ENCODE assay signal across 13 cellular contexts in the genomic region with DNA sequence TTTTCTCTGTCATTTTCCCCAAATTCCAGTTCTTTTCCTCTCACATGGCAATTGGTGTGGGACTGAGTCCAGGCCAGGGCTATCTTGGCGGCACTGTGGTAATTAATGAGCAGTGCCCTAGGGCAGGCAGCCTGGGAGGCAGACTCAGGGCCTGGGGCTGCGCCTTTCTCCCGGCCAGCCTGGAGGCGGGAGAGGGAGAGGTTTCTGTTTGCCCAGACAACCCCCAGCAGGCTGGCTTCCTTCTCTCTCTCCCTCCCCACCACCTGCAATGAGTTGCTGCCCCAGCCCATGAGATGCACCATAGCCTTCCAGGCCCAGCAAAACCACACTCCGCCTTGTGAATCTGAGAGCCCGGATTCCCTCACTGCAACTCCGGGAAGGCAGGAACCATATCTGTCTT. TPM values are rescaled to one million over a fixed set of nuclear protein-coding genes. Genes with fewer than 3 reads are reported as not detected.
DNase-seq lines count a peak whose midpoint lies in the region; ATAC-seq and TF ChIP-seq lines count a peak whose summit lies in the region.
"Had no signal": no experiment of that assay in that cellular context is flagged by ENCODE, and none has a peak within 500 bp of the region (broad histone marks: within the 10 kb centered on the region; RNA-seq: fewer than 3 reads in every experiment).

No MANE protein-coding gene starts in this region.

- WGBS in suprapubic skin: 86% methylated on average over 7 of the region's 7 CpGs

- TF ChIP-seq POLR2A in suprapubic skin (IDR thresholded peaks at IDR 0.05): no peak

- CTCF ChIA-PET in CD8-positive, alpha-beta T cell (lab: Charles Lee): interaction anchor here (2.6 to 5.8 kb wide), 3 partner anchors 11 to 51 kb away, joined by 11 to 65 read pairs (median 24); a partner anchor contains a TSS

- no peaks in the 10 kb centered on the region for H3K9me3 ChIP-seq in CD8-positive, alpha-beta T cell (ENCODE audit: low read length)
- H3K9me3 ChIP-seq in T-helper 17 cell (ENCODE audit: control insufficient read depth, low read length, poor library complexity, severe bottlenecking) (no peaks in the 10 kb centered on the region), suprapubic skin (no peaks in the 10 kb centered on the region)

- no peaks in the 10 kb centered on the region for H3K36me3 ChIP-seq in CD8-positive, alpha-beta T cell (ENCODE audit: insufficient read depth, low read length)
- H3K36me3 ChIP-seq in suprapubic skin: no peaks in the 10 kb centered on the region

- peak overlapping the region; percentile 11 for H3K4me3 ChIP-seq in CD8-positive, alpha-beta T cell (ENCODE audit: low read depth, low read length)
- H3K4me3 ChIP-seq in suprapubic skin: no peak overlapping the region

- intact Hi-C loops in CD8-positive, alpha-beta T cell (cut with DNase I, micrococcal nuclease): loop anchor here in 1 of 2 experiments (5.0 to 10.0 kb wide), 3 partner anchors 302 to 1187 kb away; a partner anchor contains a TSS

- peak; percentile 46 for DNase-seq in Ammon's horn (ENCODE audit: low spot score)
- no peak for DNase-seq in CD8-positive, alpha-beta T cell
- DNase-seq in T-helper 17 cell: no peak
- no peak for DNase-seq in immature natural killer cell
- DNase-seq in suprapubic skin (ENCODE audit: low spot score in 2 of 2): no peak
- DNase-seq in SK-N-DZ (ENCODE audit: low spot score): no peak
- DNase-seq in NCI-H1105 treated with DMSO at 0.1 percent for 48 hours (lab: John Stamatoyannopoulos, UW): no peak
- DNase-seq in GOT3 (lab: John Stamatoyannopoulos, UW): no peak
- DNase-seq: activated B cell treated with CpG ODN at 0.5 μM for 24 hours, NCI-H526 treated with DMSO at 0.1 percent for 48 hours, retina, SHP77 had no signal

- peaks cover 10% of the 10 kb centered on the region for H3K36me3 Mint-ChIP-seq in CD8-positive, alpha-beta T cell
- H3K36me3 Mint-ChIP-seq in T-helper 17 cell (ENCODE audit: low read depth) (no peaks in the 10 kb centered on the region), immature natural killer cell (peaks cover 0 to 4% (median 3%) of the 10 kb centered on the region in 3 donors)

- ATAC-seq in CD8-positive, alpha-beta T cell: no peak
- no peak for ATAC-seq in T-helper 17 cell

- peak overlapping the region; percentile 80 for H3K27ac ChIP-seq in CD8-positive, alpha-beta T cell (ENCODE audit: low read depth, low read length)
- no peak overlapping the region for H3K27ac ChIP-seq in suprapubic skin

- no peak for TF ChIP-seq EP300 in suprapubic skin (IDR thresholded peaks at IDR 0.05)

- H3K27me3 ChIP-seq in CD8-positive, alpha-beta T cell (ENCODE audit: insufficient read depth, low read length): no peaks in the 10 kb centered on the region
- H3K27me3 ChIP-seq in suprapubic skin: peaks cover 45% of the 10 kb centered on the region

- TF ChIP-seq CTCF in CD8-positive, alpha-beta T cell (IDR thresholded peaks at IDR 0.05): no peak
- TF ChIP-seq CTCF in suprapubic skin (IDR thresholded peaks at IDR 0.05): no peak

- peak overlapping the region; percentile 60 for H3K4me3 Mint-ChIP-seq in CD8-positive, alpha-beta T cell
- H3K4me3 Mint-ChIP-seq in T-helper 17 cell: peak overlapping the region; percentile 91
- peak overlapping the region in 2 of 5 donors; percentile 6 to 88 for H3K4me3 Mint-ChIP-seq in immature natural killer cell
- H3K4me3 Mint-ChIP-seq: activated B cell treated with CpG ODN at 0.5 μM for 24 hours; dendritic cell treated with granulocyte-macrophage colony-stimulating factor and Interleukin-4, amounts not matched to agents 40 ng/mL and 50 ng/mL, for 4 days had no signal

- H3K4me1 Mint-ChIP-seq in CD8-positive, alpha-beta T cell (ENCODE audit: low read depth): peaks cover 76% of the 10 kb centered on the region
- H3K4me1 Mint-ChIP-seq in T-helper 17 cell (peaks cover 77% of the 10 kb centered on the region), immature natural killer cell (peaks cover 54 to 61% of the 10 kb centered on the region in 2 donors)

- H3K9me3 Mint-ChIP-seq in CD8-positive, alpha-beta T cell: no peaks in the 10 kb centered on the region
- no peaks in the 10 kb centered on the region for H3K9me3 Mint-ChIP-seq in immature natural killer cell
- H3K9me3 Mint-ChIP-seq: activated B cell treated with CpG ODN at 0.5 μM for 24 hours; dendritic cell treated with granulocyte-macrophage colony-stimulating factor and Interleukin-4, amounts not matched to agents 40 ng/mL and 50 ng/mL, for 4 days had no signal

- POLR2A ChIA-PET in CD8-positive, alpha-beta T cell (lab: Charles Lee): interaction anchor here (9.8 kb wide), 1 partner anchor 11 kb away, joined by 207 read pairs; a partner anchor contains a TSS

- H3K27ac Mint-ChIP-seq in CD8-positive, alpha-beta T cell: peak overlapping the region; percentile 99
- peak overlapping the region; percentile 100 for H3K27ac Mint-ChIP-seq in T-helper 17 cell
- H3K27ac Mint-ChIP-seq in immature natural killer cell: peak overlapping the region; percentile 88 to 99 (median 98)
- H3K27ac Mint-ChIP-seq: activated B cell treated with CpG ODN at 0.5 μM for 24 hours; dendritic cell treated with granulocyte-macrophage colony-stimulating factor and Interleukin-4, amounts not matched to agents 40 ng/mL and 50 ng/mL, for 4 days had no signal

- peaks cover 76% of the 10 kb centered on the region for H3K4me1 ChIP-seq in CD8-positive, alpha-beta T cell (ENCODE audit: insufficient read depth, low read length)
- peaks cover 11% of the 10 kb centered on the region for H3K4me1 ChIP-seq in suprapubic skin

- no peaks in the 10 kb centered on the region for H3K27me3 Mint-ChIP-seq in CD8-positive, alpha-beta T cell (ENCODE audit: low read depth)
- H3K27me3 Mint-ChIP-seq in T-helper 17 cell (no peaks in the 10 kb centered on the region), immature natural killer cell (ENCODE audit: low read depth in 3 of 3) (peaks cover 9 to 26% (median 19%) of the 10 kb centered on the region in 3 donors)
- H3K27me3 Mint-ChIP-seq: activated B cell treated with CpG ODN at 0.5 μM for 24 hours had no signal

RNA-seq across cellular contexts. Expression of a gene that starts 15.1 kb away (rescaled TPM):
- 1 to 10 TPM; 5.4 to 6.2 TPM for total RNA-seq in CD8-positive, alpha-beta T cell
- total RNA-seq in T-helper 17 cell (10 to 100 TPM; 29.6 to 43.7 TPM), suprapubic skin (10 to 100 TPM; 16.3 to 31.3 (median 25.1) TPM)
- polyA plus RNA-seq in immature natural killer cell: 100 to 1,000 TPM in 1 of 3 donors, 10 to 100 TPM in 2; 78.7 to 115 (median 79.3) TPM
- 87.4 and 127 TPM in 2 replicates for polyA plus RNA-seq in SK-N-DZ (2014; cell fraction: cytosol; rRNA removed)
- 104 and 118 TPM in 2 replicates for polyA plus RNA-seq in SK-N-DZ (2014; cell fraction: nucleus; rRNA removed)
